In the genomic region with DNA sequence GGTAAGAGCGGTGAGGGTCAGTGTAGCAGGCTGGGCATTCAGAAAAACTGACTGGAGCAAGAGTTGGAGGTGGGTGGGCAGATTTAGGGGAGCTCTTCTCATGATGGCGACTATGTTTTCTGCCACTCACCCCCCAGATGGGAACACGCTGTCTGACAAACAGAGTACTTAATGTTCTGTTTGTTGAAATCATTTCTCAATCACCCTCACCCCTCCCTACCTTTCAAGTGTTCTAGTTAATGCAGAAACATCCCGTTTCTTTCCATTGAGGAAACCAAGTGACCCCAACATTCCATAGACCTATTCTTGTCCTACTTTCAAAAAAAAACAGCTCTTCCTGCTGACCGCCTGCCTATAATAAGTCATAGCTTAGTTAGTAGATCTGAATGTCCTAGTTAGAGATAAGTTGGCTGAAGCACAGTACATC, we compare ENCODE assay signal across 9 cellular contexts.
DNase-seq lines count a peak whose midpoint lies in the region; ATAC-seq lines count a peak whose summit lies in the region.
"Had no signal": no experiment of that assay in that cellular context is flagged by ENCODE, and none has a peak within 500 bp of the region (broad histone marks: within the 10 kb centered on the region; RNA-seq: fewer than 3 reads in every experiment).

No MANE protein-coding gene starts in this region.

- no peak for DNase-seq in activated T-helper 1 cell treated with anti-CD3 and anti-CD28 coated beads, Interleukin-12 subunit alpha, Interleukin-12 subunit beta, Interleukin-2, Interleukin-4 antibody, amounts not matched to agents 30 ng/mL and 10 ng/mL and 1 ng/mL, durations not matched to agents 14 hours and 24 hours and 36 hours (ENCODE audit: low spot score)
- DNase-seq in central memory CD8-positive, alpha-beta T cell (ENCODE audit: low spot score in 2 of 2), result no peak
- DNase-seq in left lobe of liver (ENCODE audit: low spot score) (peak; percentile 63), HPDE6-E6E7 (ENCODE audit: extremely low spot score) (no peak), G401 (ENCODE audit: low spot score) (no peak), DMS53 treated with DMSO at 0.1 percent for 48 hours (lab: John Stamatoyannopoulos, UW; ENCODE audit: unreplicated experiment) (no peak)
- DNase-seq: mucosa of descending colon, NCI-H1092 had no signal

- no peak for ATAC-seq in central memory CD8-positive, alpha-beta T cell (replicated peaks; ENCODE audit: extremely low read depth, poor library complexity, severe bottlenecking)
- ATAC-seq in left lobe of liver, result peak; percentile 72
- no peak for ATAC-seq in stimulated activated memory B cell treated with anti-CD40 and anti-IgM and Interleukin-4, amounts not matched to agents 10 μg/mL and 1 μg/mL and 100 μg/mL, for 72 hours

- H3K36me3 Mint-ChIP-seq in activated T-helper 1 cell treated with anti-CD3 and anti-CD28 coated beads, Interleukin-12 subunit alpha, Interleukin-12 subunit beta, Interleukin-2, Interleukin-4 antibody, amounts not matched to agents 30 ng/mL and 10 ng/mL and 1 ng/mL, durations not matched to agents 14 hours and 24 hours and 36 hours (ENCODE audit: low read depth), result peaks cover 57% of the 10 kb centered on the region
- peaks cover 26% of the 10 kb centered on the region for H3K36me3 Mint-ChIP-seq in central memory CD8-positive, alpha-beta T cell (ENCODE audit: insufficient read depth)
- peaks cover 24% of the 10 kb centered on the region for H3K36me3 Mint-ChIP-seq in stimulated activated memory B cell treated with anti-CD40 and anti-IgM and Interleukin-4, amounts not matched to agents 10 μg/mL and 1 μg/mL and 100 μg/mL, for 72 hours

- in situ Hi-C loops in G401 (cut with HindIII; ENCODE audit: low sequenced_read_pairs), result no loop called here

- no peak overlapping the region for H3K4me3 Mint-ChIP-seq in activated T-helper 1 cell treated with anti-CD3 and anti-CD28 coated beads, Interleukin-12 subunit alpha, Interleukin-12 subunit beta, Interleukin-2, Interleukin-4 antibody, amounts not matched to agents 30 ng/mL and 10 ng/mL and 1 ng/mL, durations not matched to agents 14 hours and 24 hours and 36 hours
- H3K4me3 Mint-ChIP-seq in central memory CD8-positive, alpha-beta T cell, result peak overlapping the region; percentile 53
- H3K4me3 Mint-ChIP-seq in stimulated activated memory B cell treated with anti-CD40 and anti-IgM and Interleukin-4, amounts not matched to agents 10 μg/mL and 1 μg/mL and 100 μg/mL, for 72 hours, result no peak overlapping the region

- H3K27ac Mint-ChIP-seq in activated T-helper 1 cell treated with anti-CD3 and anti-CD28 coated beads, Interleukin-12 subunit alpha, Interleukin-12 subunit beta, Interleukin-2, Interleukin-4 antibody, amounts not matched to agents 30 ng/mL and 10 ng/mL and 1 ng/mL, durations not matched to agents 14 hours and 24 hours and 36 hours, result peak overlapping the region; percentile 81
- peak overlapping the region; percentile 99 for H3K27ac Mint-ChIP-seq in central memory CD8-positive, alpha-beta T cell (ENCODE audit: low read depth)
- H3K27ac Mint-ChIP-seq in stimulated activated memory B cell treated with anti-CD40 and anti-IgM and Interleukin-4, amounts not matched to agents 10 μg/mL and 1 μg/mL and 100 μg/mL, for 72 hours, result peak overlapping the region; percentile 68

- intact Hi-C loops in activated T-helper 1 cell treated with anti-CD3 and anti-CD28 coated beads, Interleukin-12 subunit alpha, Interleukin-12 subunit beta, Interleukin-2, Interleukin-4 antibody, amounts not matched to agents 30 ng/mL and 10 ng/mL and 1 ng/mL, durations not matched to agents 14 hours and 24 hours and 36 hours (cut with micrococcal nuclease), result loop anchor here (1.0 to 5.0 kb wide), 4 partner anchors 41 to 528 kb away; a partner anchor contains a TSS

- H3K4me1 Mint-ChIP-seq in activated T-helper 1 cell treated with anti-CD3 and anti-CD28 coated beads, Interleukin-12 subunit alpha, Interleukin-12 subunit beta, Interleukin-2, Interleukin-4 antibody, amounts not matched to agents 30 ng/mL and 10 ng/mL and 1 ng/mL, durations not matched to agents 14 hours and 24 hours and 36 hours (ENCODE audit: low read depth), result peaks cover 98% of the 10 kb centered on the region
- H3K4me1 Mint-ChIP-seq in central memory CD8-positive, alpha-beta T cell, result peaks cover 76% of the 10 kb centered on the region
- H3K4me1 Mint-ChIP-seq in stimulated activated memory B cell treated with anti-CD40 and anti-IgM and Interleukin-4, amounts not matched to agents 10 μg/mL and 1 μg/mL and 100 μg/mL, for 72 hours, result peaks cover 94% of the 10 kb centered on the region

- H3K9me3 Mint-ChIP-seq in activated T-helper 1 cell treated with anti-CD3 and anti-CD28 coated beads, Interleukin-12 subunit alpha, Interleukin-12 subunit beta, Interleukin-2, Interleukin-4 antibody, amounts not matched to agents 30 ng/mL and 10 ng/mL and 1 ng/mL, durations not matched to agents 14 hours and 24 hours and 36 hours, result peaks cover 17% of the 10 kb centered on the region
- peaks cover 12% of the 10 kb centered on the region for H3K9me3 Mint-ChIP-seq in central memory CD8-positive, alpha-beta T cell
- peaks cover 2% of the 10 kb centered on the region for H3K9me3 Mint-ChIP-seq in stimulated activated memory B cell treated with anti-CD40 and anti-IgM and Interleukin-4, amounts not matched to agents 10 μg/mL and 1 μg/mL and 100 μg/mL, for 72 hours

- no peaks in the 10 kb centered on the region for H3K27me3 Mint-ChIP-seq in activated T-helper 1 cell treated with anti-CD3 and anti-CD28 coated beads, Interleukin-12 subunit alpha, Interleukin-12 subunit beta, Interleukin-2, Interleukin-4 antibody, amounts not matched to agents 30 ng/mL and 10 ng/mL and 1 ng/mL, durations not matched to agents 14 hours and 24 hours and 36 hours (ENCODE audit: insufficient read depth)
- H3K27me3 Mint-ChIP-seq in central memory CD8-positive, alpha-beta T cell, result no peaks in the 10 kb centered on the region
- no peaks in the 10 kb centered on the region for H3K27me3 Mint-ChIP-seq in stimulated activated memory B cell treated with anti-CD40 and anti-IgM and Interleukin-4, amounts not matched to agents 10 μg/mL and 1 μg/mL and 100 μg/mL, for 72 hours
